Comparison of ENCODE assay signal across 9 cellular contexts in the genomic region with DNA sequence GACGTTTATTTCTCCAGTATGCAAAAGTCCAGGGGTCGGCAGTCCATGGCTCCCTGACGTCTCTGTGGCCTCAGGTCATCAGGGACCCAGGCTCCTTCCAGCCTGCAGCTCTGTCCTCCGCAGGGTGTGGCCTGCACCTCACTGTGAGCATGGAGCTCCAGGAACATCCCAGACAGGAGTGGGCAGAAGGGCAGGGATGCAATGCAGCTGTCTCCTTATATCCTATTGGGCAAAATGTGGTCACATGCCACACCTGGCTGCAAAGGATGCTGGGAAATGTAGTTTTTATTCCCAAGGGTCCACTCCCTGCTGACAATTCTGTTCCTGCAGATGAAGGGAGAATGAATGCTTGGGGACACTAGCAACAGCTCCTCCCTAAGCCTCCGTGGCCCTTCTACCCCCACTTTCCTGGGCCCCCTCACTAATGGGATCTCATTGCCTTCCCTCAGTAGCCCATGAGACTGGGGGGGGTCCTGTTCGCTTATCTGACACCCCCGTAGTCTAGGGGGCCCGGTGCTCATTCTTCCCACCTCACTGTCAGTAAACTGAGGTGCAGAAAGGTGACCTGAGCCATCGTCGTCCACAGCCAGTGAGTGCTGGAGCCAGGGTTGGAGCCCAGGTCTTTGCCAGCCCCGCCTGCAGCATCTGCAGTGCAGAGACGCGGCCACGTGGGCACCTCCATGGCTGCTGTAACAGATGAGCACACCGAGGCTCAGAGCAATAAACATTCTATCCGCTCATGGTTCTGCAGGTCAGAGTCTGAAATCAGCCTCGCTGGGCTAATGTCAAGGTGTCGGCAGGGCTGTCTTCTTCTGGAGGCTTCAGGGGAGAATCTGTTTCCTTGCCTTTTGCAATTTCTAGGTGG. TPM values are rescaled to one million over a fixed set of nuclear protein-coding genes. Genes with fewer than 3 reads are reported as not detected.
DNase-seq lines count a peak whose midpoint lies in the region; ATAC-seq, FAIRE-seq and TF ChIP-seq lines count a peak whose summit lies in the region.
"Had no signal": no experiment of that assay in that cellular context is flagged by ENCODE, and none has a peak within 500 bp of the region (broad histone marks: within the 10 kb centered on the region; RNA-seq: fewer than 3 reads in every experiment).

No MANE protein-coding gene starts in this region.

- H3K4me3 ChIP-seq in AG10803 (ENCODE audit: low read length) = no peak overlapping the region

- peak; percentile 15 for FAIRE-seq in GM18507 (lab: Jason Lieb, UNC)

- no peak for ATAC-seq in HG03039 (IDR thresholded peaks at IDR 0.05; ENCODE audit: unreplicated experiment)

- DNase-seq in AG10803 (ENCODE audit: low read depth) (peak; percentile 35), GM18507 (ENCODE audit: extremely low spot score, insufficient read length, low read depth) (no peak), NCI-H524 treated with DMSO at 0.1 percent for 48 hours (lab: John Stamatoyannopoulos, UW) (peak; percentile 30), cerebellar cortex (ENCODE audit: low spot score) (peak; percentile 75), retina (peak; percentile 67), ureter (ENCODE audit: low spot score) (no peak), GF-D8 (lab: John Stamatoyannopoulos, UW) (no peak)
- DNase-seq: naive B cell had no signal

- TF ChIP-seq CTCF in AG10803 (conservative IDR thresholded peaks at IDR 0.05; ENCODE audit: low read length) = no peak

RNA-seq across cellular contexts. Expression of a gene that starts 5.9 kb away (rescaled TPM):
- total RNA-seq in ureter = 35.1 TPM

RNA-seq across cellular contexts. Expression of a gene that starts 30.6 kb away (rescaled TPM):
- total RNA-seq in ureter = 20.0 TPM

Comparison
In these comparisons a context has a peak if more than half of its experiments do, and no peak if none do; other contexts are left out.
1. DNase-seq: peak in AG10803 (single experiment), NCI-H524 treated with DMSO at 0.1 percent for 48 hours (single experiment), cerebellar cortex (single experiment) and retina (single experiment); none in GM18507 (single experiment), ureter (single experiment) and GF-D8 (single experiment).